ENCODE assay signal across 1 cellular context in genomic region chr18:50281295-50281971, GRCh38.
TF ChIP-seq lines count a peak whose summit lies in the region.

MBD1 (minus strand) TSS chr18:50281523; CDS start chr18:50279992, 1,531 bp downstream.

TF ChIP-seq in HepG2, 621 proteins besides CTCF, POLR2A, EP300 and RAD21 (continued from another document and continues in another):
- no peak for TF ChIP-seq DNMT3B (CRISPR knock-in tag; conservative IDR thresholded peaks at IDR 0.05)
- TF ChIP-seq BHLHE40 (IDR thresholded peaks at IDR 0.05; ENCODE audit: low read length) = peak; percentile 81
- no peak for TF ChIP-seq ZNF496 (CRISPR knock-in tag; IDR thresholded peaks at IDR 0.05; ENCODE audit: insufficient replicate concordance)
- TF ChIP-seq ZBTB21 (CRISPR knock-in tag; IDR thresholded peaks at IDR 0.05) = peak; percentile 56; the same call in 1 of the 2 replicates
- TF ChIP-seq GABPB1 (CRISPR knock-in tag; IDR thresholded peaks at IDR 0.05) = peak; percentile 99
- 0 out of 2 replicates have a peak, but pooled peaks have one; percentile 14 for TF ChIP-seq ZNF513 (CRISPR knock-in tag; conservative IDR thresholded peaks at IDR 0.05)
- TF ChIP-seq, protein P1, sequence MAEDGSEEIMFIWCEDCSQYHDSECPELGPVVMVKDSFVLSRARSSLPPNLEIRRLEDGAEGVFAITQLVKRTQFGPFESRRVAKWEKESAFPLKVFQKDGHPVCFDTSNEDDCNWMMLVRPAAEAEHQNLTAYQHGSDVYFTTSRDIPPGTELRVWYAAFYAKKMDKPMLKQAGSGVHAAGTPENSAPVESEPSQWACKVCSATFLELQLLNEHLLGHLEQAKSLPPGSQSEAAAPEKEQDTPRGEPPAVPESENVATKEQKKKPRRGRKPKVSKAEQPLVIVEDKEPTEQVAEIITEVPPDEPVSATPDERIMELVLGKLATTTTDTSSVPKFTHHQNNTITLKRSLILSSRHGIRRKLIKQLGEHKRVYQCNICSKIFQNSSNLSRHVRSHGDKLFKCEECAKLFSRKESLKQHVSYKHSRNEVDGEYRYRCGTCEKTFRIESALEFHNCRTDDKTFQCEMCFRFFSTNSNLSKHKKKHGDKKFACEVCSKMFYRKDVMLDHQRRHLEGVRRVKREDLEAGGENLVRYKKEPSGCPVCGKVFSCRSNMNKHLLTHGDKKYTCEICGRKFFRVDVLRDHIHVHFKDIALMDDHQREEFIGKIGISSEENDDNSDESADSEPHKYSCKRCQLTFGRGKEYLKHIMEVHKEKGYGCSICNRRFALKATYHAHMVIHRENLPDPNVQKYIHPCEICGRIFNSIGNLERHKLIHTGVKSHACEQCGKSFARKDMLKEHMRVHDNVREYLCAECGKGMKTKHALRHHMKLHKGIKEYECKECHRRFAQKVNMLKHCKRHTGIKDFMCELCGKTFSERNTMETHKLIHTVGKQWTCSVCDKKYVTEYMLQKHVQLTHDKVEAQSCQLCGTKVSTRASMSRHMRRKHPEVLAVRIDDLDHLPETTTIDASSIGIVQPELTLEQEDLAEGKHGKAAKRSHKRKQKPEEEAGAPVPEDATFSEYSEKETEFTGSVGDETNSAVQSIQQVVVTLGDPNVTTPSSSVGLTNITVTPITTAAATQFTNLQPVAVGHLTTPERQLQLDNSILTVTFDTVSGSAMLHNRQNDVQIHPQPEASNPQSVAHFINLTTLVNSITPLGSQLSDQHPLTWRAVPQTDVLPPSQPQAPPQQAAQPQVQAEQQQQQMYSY (CRISPR knock-in tag; IDR thresholded peaks at IDR 0.05) = no peak
- peak; percentile 30; the same call in 1 of the 2 replicates for TF ChIP-seq HBP1 (CRISPR knock-in tag; IDR thresholded peaks at IDR 0.05; ENCODE audit: low read depth)
- TF ChIP-seq ZNF282 (IDR thresholded peaks at IDR 0.05; ENCODE audit: partially characterized antibody) = no peak
- peak; percentile 91; the same call in 1 of the 2 replicates for TF ChIP-seq MYC (CRISPR knock-in tag; IDR thresholded peaks at IDR 0.05; ENCODE audit: borderline replicate concordance)
- peak; percentile 76 for TF ChIP-seq PITX1 (CRISPR knock-in tag; IDR thresholded peaks at IDR 0.05)
- no peak for TF ChIP-seq ZNF431 (CRISPR knock-in tag; IDR thresholded peaks at IDR 0.05; ENCODE audit: borderline replicate concordance, low read depth)
- TF ChIP-seq, protein P2, sequence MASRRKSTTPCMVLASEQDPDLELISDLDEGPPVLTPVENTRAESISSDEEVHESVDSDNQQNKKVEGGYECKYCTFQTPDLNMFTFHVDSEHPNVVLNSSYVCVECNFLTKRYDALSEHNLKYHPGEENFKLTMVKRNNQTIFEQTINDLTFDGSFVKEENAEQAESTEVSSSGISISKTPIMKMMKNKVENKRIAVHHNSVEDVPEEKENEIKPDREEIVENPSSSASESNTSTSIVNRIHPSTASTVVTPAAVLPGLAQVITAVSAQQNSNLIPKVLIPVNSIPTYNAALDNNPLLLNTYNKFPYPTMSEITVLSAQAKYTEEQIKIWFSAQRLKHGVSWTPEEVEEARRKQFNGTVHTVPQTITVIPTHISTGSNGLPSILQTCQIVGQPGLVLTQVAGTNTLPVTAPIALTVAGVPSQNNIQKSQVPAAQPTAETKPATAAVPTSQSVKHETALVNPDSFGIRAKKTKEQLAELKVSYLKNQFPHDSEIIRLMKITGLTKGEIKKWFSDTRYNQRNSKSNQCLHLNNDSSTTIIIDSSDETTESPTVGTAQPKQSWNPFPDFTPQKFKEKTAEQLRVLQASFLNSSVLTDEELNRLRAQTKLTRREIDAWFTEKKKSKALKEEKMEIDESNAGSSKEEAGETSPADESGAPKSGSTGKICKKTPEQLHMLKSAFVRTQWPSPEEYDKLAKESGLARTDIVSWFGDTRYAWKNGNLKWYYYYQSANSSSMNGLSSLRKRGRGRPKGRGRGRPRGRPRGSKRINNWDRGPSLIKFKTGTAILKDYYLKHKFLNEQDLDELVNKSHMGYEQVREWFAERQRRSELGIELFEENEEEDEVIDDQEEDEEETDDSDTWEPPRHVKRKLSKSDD (CRISPR knock-in tag; IDR thresholded peaks at IDR 0.05; ENCODE audit: low read depth) = peak; percentile 65; the same call in 1 of the 2 replicates
- no peak for TF ChIP-seq SMARCC2 (IDR thresholded peaks at IDR 0.05)
- TF ChIP-seq CENPT (CRISPR knock-in tag; IDR thresholded peaks at IDR 0.05; ENCODE audit: low read depth) = peak; percentile 79; the same call in 1 of the 2 replicates
- TF ChIP-seq RBM39 (IDR thresholded peaks at IDR 0.05; ENCODE audit: low read depth, low read length, poor library complexity, severe bottlenecking) = peak; percentile 54
- TF ChIP-seq ZNF205 (CRISPR knock-in tag; IDR thresholded peaks at IDR 0.05) = peak; percentile 82; the same call in 1 of the 2 replicates
- peak; percentile 89 for TF ChIP-seq POLR2G (IDR thresholded peaks at IDR 0.05; ENCODE audit: low read depth, low read length)
- TF ChIP-seq IRX3 (CRISPR knock-in tag; IDR thresholded peaks at IDR 0.05; ENCODE audit: borderline replicate concordance, low read depth) = no peak
- TF ChIP-seq FOXA3 (CRISPR knock-in tag; IDR thresholded peaks at IDR 0.05) = peak; percentile 41
- no peak for TF ChIP-seq ZFAT (CRISPR knock-in tag; conservative IDR thresholded peaks at IDR 0.05)
- TF ChIP-seq KDM5A (IDR thresholded peaks at IDR 0.05; ENCODE audit: borderline replicate concordance, low read length) = peak; percentile 75; the same call in 1 of the 2 replicates
- TF ChIP-seq ZNF256 (CRISPR knock-in tag; conservative IDR thresholded peaks at IDR 0.05) = no peak
- peak; percentile 84; the same call in 1 of the 2 replicates for TF ChIP-seq ZBTB42 (CRISPR knock-in tag; IDR thresholded peaks at IDR 0.05)
- TF ChIP-seq MEF2D (CRISPR knock-in tag; IDR thresholded peaks at IDR 0.05) = peak; percentile 51
- TF ChIP-seq, protein P3, sequence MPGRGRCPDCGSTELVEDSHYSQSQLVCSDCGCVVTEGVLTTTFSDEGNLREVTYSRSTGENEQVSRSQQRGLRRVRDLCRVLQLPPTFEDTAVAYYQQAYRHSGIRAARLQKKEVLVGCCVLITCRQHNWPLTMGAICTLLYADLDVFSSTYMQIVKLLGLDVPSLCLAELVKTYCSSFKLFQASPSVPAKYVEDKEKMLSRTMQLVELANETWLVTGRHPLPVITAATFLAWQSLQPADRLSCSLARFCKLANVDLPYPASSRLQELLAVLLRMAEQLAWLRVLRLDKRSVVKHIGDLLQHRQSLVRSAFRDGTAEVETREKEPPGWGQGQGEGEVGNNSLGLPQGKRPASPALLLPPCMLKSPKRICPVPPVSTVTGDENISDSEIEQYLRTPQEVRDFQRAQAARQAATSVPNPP (CRISPR knock-in tag; IDR thresholded peaks at IDR 0.05) = 0 out of 2 replicates have a peak, but pooled peaks have one; percentile 47
- TF ChIP-seq, protein P4, sequence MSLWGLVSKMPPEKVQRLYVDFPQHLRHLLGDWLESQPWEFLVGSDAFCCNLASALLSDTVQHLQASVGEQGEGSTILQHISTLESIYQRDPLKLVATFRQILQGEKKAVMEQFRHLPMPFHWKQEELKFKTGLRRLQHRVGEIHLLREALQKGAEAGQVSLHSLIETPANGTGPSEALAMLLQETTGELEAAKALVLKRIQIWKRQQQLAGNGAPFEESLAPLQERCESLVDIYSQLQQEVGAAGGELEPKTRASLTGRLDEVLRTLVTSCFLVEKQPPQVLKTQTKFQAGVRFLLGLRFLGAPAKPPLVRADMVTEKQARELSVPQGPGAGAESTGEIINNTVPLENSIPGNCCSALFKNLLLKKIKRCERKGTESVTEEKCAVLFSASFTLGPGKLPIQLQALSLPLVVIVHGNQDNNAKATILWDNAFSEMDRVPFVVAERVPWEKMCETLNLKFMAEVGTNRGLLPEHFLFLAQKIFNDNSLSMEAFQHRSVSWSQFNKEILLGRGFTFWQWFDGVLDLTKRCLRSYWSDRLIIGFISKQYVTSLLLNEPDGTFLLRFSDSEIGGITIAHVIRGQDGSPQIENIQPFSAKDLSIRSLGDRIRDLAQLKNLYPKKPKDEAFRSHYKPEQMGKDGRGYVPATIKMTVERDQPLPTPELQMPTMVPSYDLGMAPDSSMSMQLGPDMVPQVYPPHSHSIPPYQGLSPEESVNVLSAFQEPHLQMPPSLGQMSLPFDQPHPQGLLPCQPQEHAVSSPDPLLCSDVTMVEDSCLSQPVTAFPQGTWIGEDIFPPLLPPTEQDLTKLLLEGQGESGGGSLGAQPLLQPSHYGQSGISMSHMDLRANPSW (CRISPR knock-in tag; IDR thresholded peaks at IDR 0.05; ENCODE audit: borderline replicate concordance) = no peak
- TF ChIP-seq, protein P5, sequence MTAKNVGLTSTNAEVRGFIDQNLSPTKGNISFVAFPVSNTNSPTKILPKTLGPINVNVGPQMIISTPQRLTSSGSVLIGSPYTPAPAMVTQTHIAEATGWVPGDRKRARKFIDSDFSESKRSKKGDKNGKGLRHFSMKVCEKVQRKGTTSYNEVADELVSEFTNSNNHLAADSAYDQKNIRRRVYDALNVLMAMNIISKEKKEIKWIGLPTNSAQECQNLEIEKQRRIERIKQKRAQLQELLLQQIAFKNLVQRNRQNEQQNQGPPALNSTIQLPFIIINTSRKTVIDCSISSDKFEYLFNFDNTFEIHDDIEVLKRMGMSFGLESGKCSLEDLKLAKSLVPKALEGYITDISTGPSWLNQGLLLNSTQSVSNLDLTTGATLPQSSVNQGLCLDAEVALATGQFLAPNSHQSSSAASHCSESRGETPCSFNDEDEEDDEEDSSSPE (CRISPR knock-in tag; IDR thresholded peaks at IDR 0.05) = peak; percentile 89
- peak; percentile 61 for TF ChIP-seq ZNF616 (CRISPR knock-in tag; IDR thresholded peaks at IDR 0.05; ENCODE audit: low read depth)
- TF ChIP-seq ZFP1 (CRISPR knock-in tag; IDR thresholded peaks at IDR 0.05) = peak; percentile 81; the same call in 1 of the 2 replicates
- no peak for TF ChIP-seq ZNF883 (CRISPR knock-in tag; IDR thresholded peaks at IDR 0.05; ENCODE audit: not compliant biosample characterization)
- TF ChIP-seq HINFP (CRISPR knock-in tag; IDR thresholded peaks at IDR 0.05; ENCODE audit: low read depth) = peak; percentile 49; the same call in 1 of the 2 replicates
- TF ChIP-seq DRAP1 (CRISPR knock-in tag; IDR thresholded peaks at IDR 0.05) = no peak
- TF ChIP-seq ZBTB1 (CRISPR knock-in tag; IDR thresholded peaks at IDR 0.05; ENCODE audit: borderline replicate concordance) = no peak
- peak; percentile 14; the same call in 1 of the 2 replicates for TF ChIP-seq NRL (CRISPR knock-in tag; IDR thresholded peaks at IDR 0.05; ENCODE audit: borderline replicate concordance)
- peak; percentile 92 for TF ChIP-seq ZIK1 (CRISPR knock-in tag; IDR thresholded peaks at IDR 0.05; ENCODE audit: borderline replicate concordance, low read depth)
- peak; percentile 55; the same call in 1 of the 2 replicates for TF ChIP-seq MAZ (IDR thresholded peaks at IDR 0.05; ENCODE audit: borderline replicate concordance, low read depth, low read length)
- TF ChIP-seq MAZ (CRISPR knock-in tag; IDR thresholded peaks at IDR 0.05; ENCODE audit: low read depth) = peak; percentile 40
- TF ChIP-seq ZNF790 (CRISPR knock-in tag; IDR thresholded peaks at IDR 0.05; ENCODE audit: borderline replicate concordance) = no peak
- peak; percentile 59 for TF ChIP-seq HCFC1 (IDR thresholded peaks at IDR 0.05; ENCODE audit: low read depth, low read length)
- TF ChIP-seq PAX8 (CRISPR knock-in tag; IDR thresholded peaks at IDR 0.05; ENCODE audit: borderline replicate concordance) = no peak
- no peak for TF ChIP-seq ZNF546 (CRISPR knock-in tag; conservative IDR thresholded peaks at IDR 0.05)
- TF ChIP-seq ZFY (CRISPR knock-in tag; IDR thresholded peaks at IDR 0.05) = peak; percentile 86
- no peak for TF ChIP-seq RFX1 (IDR thresholded peaks at IDR 0.05)
- no peak for TF ChIP-seq NFE2 (CRISPR knock-in tag; IDR thresholded peaks at IDR 0.05)
- TF ChIP-seq NFIB (CRISPR knock-in tag; IDR thresholded peaks at IDR 0.05; ENCODE audit: borderline replicate concordance) = no peak
